ENCODE assay signal across 36 cellular contexts in the genomic region with DNA sequence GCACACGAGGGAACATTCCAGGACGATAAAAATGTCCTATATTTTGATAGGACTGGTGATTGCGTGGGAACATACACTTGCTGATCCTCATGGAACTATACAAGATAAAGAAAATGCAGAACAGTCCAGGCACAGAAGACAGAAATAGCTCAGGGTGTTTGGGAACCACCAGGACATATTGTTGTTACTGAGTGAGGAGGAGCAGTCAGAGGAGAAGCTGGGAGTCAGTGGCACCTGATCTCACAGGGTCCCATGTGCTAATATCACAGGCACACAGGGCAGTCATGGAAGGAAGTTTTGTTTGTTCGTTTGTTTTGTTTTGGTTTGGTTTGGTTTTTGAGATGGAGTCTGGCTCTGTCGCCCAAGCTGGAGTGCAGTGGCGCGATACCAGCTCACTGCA. TPM values are rescaled to one million over a fixed set of nuclear protein-coding genes. Genes with fewer than 3 reads are reported as not detected.
"Had no signal": no experiment of that assay in that cellular context is flagged by ENCODE, and none has a peak within 500 bp of the region (broad histone marks: within the 10 kb centered on the region; RNA-seq: fewer than 3 reads in every experiment).

No MANE protein-coding gene starts in this region.

- H3K4me3 Mint-ChIP-seq: activated CD8-positive, alpha-beta T cell treated with anti-CD3 and anti-CD28 coated beads for 36 hours; activated naive CD8-positive, alpha-beta T cell treated with anti-CD3 and anti-CD28 coated beads for 36 hours; activated T-cell treated with anti-CD3 and anti-CD28 coated beads, Interleukin-2, amount 50 U/mL, for 72 hours; activated T-helper 17 cell treated with anti-CD3 and anti-CD28 coated beads, Interleukin-2, amount 50 U/mL, for 72 hours; central memory CD8-positive, alpha-beta T cell had no signal

- H3K27me3 ChIP-seq: adrenal gland, body of pancreas, breast epithelium had no signal

- H3K9me3 Mint-ChIP-seq: activated CD8-positive, alpha-beta T cell treated with anti-CD3 and anti-CD28 coated beads for 36 hours; activated naive CD8-positive, alpha-beta T cell treated with anti-CD3 and anti-CD28 coated beads for 36 hours; activated T-cell treated with anti-CD3 and anti-CD28 coated beads, Interleukin-2, amount 50 U/mL, for 72 hours; activated T-helper 17 cell treated with anti-CD3 and anti-CD28 coated beads, Interleukin-2, amount 50 U/mL, for 72 hours; central memory CD8-positive, alpha-beta T cell had no signal

- ATAC-seq: activated CD8-positive, alpha-beta T cell treated with anti-CD3 and anti-CD28 coated beads for 36 hours; activated T-cell treated with anti-CD3 and anti-CD28 coated beads, Interleukin-2, amount 50 U/mL, for 72 hours; activated T-helper 17 cell treated with anti-CD3 and anti-CD28 coated beads, Interleukin-2, amount 50 U/mL, for 72 hours; body of pancreas; K562; Panc1 had no signal

- H3K36me3 ChIP-seq: breast epithelium had no signal

- H3K4me3 ChIP-seq: adrenal gland, body of pancreas, breast epithelium, K562 had no signal

- H3K9me3 ChIP-seq: adrenal gland, body of pancreas, breast epithelium had no signal

- H3K27me3 Mint-ChIP-seq: activated CD8-positive, alpha-beta T cell treated with anti-CD3 and anti-CD28 coated beads for 36 hours; activated naive CD8-positive, alpha-beta T cell treated with anti-CD3 and anti-CD28 coated beads for 36 hours; activated T-helper 17 cell treated with anti-CD3 and anti-CD28 coated beads, Interleukin-2, amount 50 U/mL, for 72 hours; central memory CD8-positive, alpha-beta T cell had no signal

- H3K27ac Mint-ChIP-seq: activated CD8-positive, alpha-beta T cell treated with anti-CD3 and anti-CD28 coated beads for 36 hours; activated naive CD8-positive, alpha-beta T cell treated with anti-CD3 and anti-CD28 coated beads for 36 hours; activated T-cell treated with anti-CD3 and anti-CD28 coated beads, Interleukin-2, amount 50 U/mL, for 72 hours; activated T-helper 17 cell treated with anti-CD3 and anti-CD28 coated beads, Interleukin-2, amount 50 U/mL, for 72 hours had no signal

- H3K27ac ChIP-seq: adrenal gland, body of pancreas, breast epithelium, WERI-Rb-1 had no signal

- DNase-seq: activated CD4-positive, alpha-beta T cell treated with anti-CD3 and anti-CD28 coated beads for 1 hour; activated CD4-positive, alpha-beta T cell treated with anti-CD3 and anti-CD28 coated beads for 48 hours; activated CD4-positive, CD25-positive, alpha-beta regulatory T cell; activated CD8-positive, alpha-beta T cell treated with anti-CD3 and anti-CD28 coated beads for 36 hours; activated effector memory CD4-positive, alpha-beta T cell treated with anti-CD3 and anti-CD28 coated beads, Interleukin-2, amount 50 U/mL, for 16 hours; activated naive CD4-positive, alpha-beta T cell; activated naive CD4-positive, alpha-beta T cell treated with anti-CD3 and anti-CD28 coated beads, Interleukin-2, amount 50 U/mL, for 16 hours; activated naive CD8-positive, alpha-beta T cell treated with anti-CD3 and anti-CD28 coated beads for 36 hours; activated T-cell treated with anti-CD3 and anti-CD28 coated beads, Interleukin-2, amount 50 U/mL, for 1 hour; activated T-cell treated with anti-CD3 and anti-CD28 coated beads, Interleukin-2, amount 50 U/mL, for 72 hours; adrenal gland; body of pancreas; IMR-90; NCI-H1092 treated with DMSO at 0.1 percent for 48 hours; NCI-H1417; NCI-H146; NCI-H187; NCI-H2029 treated with DMSO at 0.1 percent for 48 hours; NCI-H2107; NCI-H2171; NCI-H510A; NCI-H526 treated with DMSO at 0.1 percent for 48 hours; SW 1271; T-helper 1 cell; T1000; WERI-Rb-1 had no signal

RNA-seq across cellular contexts. Expression of gene GLTPD2, which starts 23.9 kb away (rescaled TPM):
- total RNA-seq: activated CD8-positive, alpha-beta memory T cell treated with anti-CD3 and anti-CD28 coated beads for 36 hours; activated CD8-positive, alpha-beta T cell treated with anti-CD3 and anti-CD28 coated beads for 36 hours; activated naive CD8-positive, alpha-beta T cell treated with anti-CD3 and anti-CD28 coated beads for 36 hours; activated T-cell treated with anti-CD3 and anti-CD28 coated beads, Interleukin-2, amount 50 U/mL, for 72 hours; activated T-helper 17 cell treated with anti-CD3 and anti-CD28 coated beads, Interleukin-2, amount 50 U/mL, for 72 hours; adrenal gland; astrocyte; body of pancreas; breast epithelium; IMR-90; K562; M059J; RPMI7951; T-helper 2 cell treated with Interferon-gamma antibody and Interleukin-4, amounts not matched to agents 100 ng/mL and 5 ng/mL, for 36 hours had no signal
- polyA plus RNA-seq: adrenal gland, IMR-90, K562 had no signal
